1 cellular context compared by ENCODE assay signal in the genomic region with DNA sequence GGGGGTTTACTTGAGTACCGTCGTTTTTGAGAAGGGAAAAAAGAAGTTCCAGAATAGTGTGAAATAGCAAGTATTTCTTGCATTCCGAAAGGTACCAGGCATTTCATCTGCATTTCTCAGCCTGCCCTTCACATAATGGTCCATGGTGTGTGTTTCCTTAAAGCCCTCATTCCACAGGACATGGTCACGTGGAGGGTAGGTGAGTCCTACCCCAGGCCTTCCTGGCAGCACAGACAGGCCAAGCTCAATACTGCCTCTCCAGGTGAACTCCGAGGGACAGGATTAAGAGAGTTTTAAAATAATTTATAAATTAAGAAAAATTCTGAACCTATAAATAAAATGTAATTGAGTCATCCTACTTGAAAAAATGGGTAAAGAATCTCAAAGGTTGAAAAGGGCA.
TF ChIP-seq lines count a peak whose summit lies in the region.

No MANE protein-coding gene starts in this region.

TF ChIP-seq in GM23338, 12 proteins besides CTCF, POLR2A, EP300 and RAD21:
- TF ChIP-seq, protein P1, sequence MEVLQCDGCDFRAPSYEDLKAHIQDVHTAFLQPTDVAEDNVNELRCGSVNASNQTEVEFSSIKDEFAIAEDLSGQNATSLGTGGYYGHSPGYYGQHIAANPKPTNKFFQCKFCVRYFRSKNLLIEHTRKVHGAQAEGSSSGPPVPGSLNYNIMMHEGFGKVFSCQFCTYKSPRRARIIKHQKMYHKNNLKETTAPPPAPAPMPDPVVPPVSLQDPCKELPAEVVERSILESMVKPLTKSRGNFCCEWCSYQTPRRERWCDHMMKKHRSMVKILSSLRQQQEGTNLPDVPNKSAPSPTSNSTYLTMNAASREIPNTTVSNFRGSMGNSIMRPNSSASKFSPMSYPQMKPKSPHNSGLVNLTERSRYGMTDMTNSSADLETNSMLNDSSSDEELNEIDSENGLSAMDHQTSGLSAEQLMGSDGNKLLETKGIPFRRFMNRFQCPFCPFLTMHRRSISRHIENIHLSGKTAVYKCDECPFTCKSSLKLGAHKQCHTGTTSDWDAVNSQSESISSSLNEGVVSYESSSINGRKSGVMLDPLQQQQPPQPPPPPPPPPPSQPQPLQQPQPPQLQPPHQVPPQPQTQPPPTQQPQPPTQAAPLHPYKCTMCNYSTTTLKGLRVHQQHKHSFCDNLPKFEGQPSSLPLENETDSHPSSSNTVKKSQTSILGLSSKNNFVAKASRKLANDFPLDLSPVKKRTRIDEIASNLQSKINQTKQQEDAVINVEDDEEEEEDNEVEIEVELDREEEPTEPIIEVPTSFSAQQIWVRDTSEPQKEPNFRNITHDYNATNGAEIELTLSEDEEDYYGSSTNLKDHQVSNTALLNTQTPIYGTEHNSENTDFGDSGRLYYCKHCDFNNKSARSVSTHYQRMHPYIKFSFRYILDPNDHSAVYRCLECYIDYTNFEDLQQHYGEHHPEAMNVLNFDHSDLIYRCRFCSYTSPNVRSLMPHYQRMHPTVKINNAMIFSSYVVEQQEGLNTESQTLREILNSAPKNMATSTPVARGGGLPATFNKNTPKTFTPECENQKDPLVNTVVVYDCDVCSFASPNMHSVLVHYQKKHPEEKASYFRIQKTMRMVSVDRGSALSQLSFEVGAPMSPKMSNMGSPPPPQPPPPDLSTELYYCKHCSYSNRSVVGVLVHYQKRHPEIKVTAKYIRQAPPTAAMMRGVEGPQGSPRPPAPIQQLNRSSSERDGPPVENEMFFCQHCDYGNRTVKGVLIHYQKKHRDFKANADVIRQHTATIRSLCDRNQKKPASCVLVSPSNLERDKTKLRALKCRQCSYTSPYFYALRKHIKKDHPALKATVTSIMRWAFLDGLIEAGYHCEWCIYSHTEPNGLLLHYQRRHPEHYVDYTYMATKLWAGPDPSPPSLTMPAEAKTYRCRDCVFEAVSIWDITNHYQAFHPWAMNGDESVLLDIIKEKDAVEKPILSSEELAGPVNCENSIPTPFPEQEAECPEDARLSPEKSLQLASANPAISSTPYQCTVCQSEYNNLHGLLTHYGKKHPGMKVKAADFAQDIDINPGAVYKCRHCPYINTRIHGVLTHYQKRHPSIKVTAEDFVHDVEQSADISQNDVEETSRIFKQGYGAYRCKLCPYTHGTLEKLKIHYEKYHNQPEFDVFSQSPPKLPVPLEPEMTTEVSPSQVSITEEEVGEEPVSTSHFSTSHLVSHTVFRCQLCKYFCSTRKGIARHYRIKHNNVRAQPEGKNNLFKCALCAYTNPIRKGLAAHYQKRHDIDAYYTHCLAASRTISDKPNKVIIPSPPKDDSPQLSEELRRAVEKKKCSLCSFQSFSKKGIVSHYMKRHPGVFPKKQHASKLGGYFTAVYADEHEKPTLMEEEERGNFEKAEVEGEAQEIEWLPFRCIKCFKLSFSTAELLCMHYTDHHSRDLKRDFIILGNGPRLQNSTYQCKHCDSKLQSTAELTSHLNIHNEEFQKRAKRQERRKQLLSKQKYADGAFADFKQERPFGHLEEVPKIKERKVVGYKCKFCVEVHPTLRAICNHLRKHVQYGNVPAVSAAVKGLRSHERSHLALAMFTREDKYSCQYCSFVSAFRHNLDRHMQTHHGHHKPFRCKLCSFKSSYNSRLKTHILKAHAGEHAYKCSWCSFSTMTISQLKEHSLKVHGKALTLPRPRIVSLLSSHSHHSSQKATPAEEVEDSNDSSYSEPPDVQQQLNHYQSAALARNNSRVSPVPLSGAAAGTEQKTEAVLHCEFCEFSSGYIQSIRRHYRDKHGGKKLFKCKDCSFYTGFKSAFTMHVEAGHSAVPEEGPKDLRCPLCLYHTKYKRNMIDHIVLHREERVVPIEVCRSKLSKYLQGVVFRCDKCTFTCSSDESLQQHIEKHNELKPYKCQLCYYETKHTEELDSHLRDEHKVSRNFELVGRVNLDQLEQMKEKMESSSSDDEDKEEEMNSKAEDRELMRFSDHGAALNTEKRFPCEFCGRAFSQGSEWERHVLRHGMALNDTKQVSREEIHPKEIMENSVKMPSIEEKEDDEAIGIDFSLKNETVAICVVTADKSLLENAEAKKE (CRISPR knock-in tag; IDR thresholded peaks at IDR 0.05), result no peak
- TF ChIP-seq, protein P2, sequence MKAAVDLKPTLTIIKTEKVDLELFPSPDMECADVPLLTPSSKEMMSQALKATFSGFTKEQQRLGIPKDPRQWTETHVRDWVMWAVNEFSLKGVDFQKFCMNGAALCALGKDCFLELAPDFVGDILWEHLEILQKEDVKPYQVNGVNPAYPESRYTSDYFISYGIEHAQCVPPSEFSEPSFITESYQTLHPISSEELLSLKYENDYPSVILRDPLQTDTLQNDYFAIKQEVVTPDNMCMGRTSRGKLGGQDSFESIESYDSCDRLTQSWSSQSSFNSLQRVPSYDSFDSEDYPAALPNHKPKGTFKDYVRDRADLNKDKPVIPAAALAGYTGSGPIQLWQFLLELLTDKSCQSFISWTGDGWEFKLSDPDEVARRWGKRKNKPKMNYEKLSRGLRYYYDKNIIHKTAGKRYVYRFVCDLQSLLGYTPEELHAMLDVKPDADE (IDR thresholded peaks at IDR 0.05), result no peak
- TF ChIP-seq POLR2AphosphoS5 (IDR thresholded peaks at IDR 0.05; ENCODE audit: low read depth) (no peak), EZH2phosphoT487 (IDR thresholded peaks at IDR 0.05; ENCODE audit: unreplicated experiment) (no peak), CREB1 (CRISPR knock-in tag; IDR thresholded peaks at IDR 0.05; ENCODE audit: low read depth) (no peak), ZNF331 (CRISPR knock-in tag; IDR thresholded peaks at IDR 0.05; ENCODE audit: low read depth) (no peak), STAT1 (IDR thresholded peaks at IDR 0.05; ENCODE audit: unreplicated experiment) (no peak), JUNB (IDR thresholded peaks at IDR 0.05; ENCODE audit: unreplicated experiment) (no peak), NANOG (IDR thresholded peaks at IDR 0.05; ENCODE audit: borderline replicate concordance) (no peak), ZNF114 (CRISPR knock-in tag; IDR thresholded peaks at IDR 0.05) (no peak), EZH2 (IDR thresholded peaks at IDR 0.05; ENCODE audit: low read depth, unreplicated experiment) (no peak)
- TF ChIP-seq, protein P3, sequence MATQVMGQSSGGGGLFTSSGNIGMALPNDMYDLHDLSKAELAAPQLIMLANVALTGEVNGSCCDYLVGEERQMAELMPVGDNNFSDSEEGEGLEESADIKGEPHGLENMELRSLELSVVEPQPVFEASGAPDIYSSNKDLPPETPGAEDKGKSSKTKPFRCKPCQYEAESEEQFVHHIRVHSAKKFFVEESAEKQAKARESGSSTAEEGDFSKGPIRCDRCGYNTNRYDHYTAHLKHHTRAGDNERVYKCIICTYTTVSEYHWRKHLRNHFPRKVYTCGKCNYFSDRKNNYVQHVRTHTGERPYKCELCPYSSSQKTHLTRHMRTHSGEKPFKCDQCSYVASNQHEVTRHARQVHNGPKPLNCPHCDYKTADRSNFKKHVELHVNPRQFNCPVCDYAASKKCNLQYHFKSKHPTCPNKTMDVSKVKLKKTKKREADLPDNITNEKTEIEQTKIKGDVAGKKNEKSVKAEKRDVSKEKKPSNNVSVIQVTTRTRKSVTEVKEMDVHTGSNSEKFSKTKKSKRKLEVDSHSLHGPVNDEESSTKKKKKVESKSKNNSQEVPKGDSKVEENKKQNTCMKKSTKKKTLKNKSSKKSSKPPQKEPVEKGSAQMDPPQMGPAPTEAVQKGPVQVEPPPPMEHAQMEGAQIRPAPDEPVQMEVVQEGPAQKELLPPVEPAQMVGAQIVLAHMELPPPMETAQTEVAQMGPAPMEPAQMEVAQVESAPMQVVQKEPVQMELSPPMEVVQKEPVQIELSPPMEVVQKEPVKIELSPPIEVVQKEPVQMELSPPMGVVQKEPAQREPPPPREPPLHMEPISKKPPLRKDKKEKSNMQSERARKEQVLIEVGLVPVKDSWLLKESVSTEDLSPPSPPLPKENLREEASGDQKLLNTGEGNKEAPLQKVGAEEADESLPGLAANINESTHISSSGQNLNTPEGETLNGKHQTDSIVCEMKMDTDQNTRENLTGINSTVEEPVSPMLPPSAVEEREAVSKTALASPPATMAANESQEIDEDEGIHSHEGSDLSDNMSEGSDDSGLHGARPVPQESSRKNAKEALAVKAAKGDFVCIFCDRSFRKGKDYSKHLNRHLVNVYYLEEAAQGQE (IDR thresholded peaks at IDR 0.05; ENCODE audit: unreplicated experiment), result no peak
